In genomic region chr22:39496131-39496838, GRCh38 we compare ENCODE assay signal across 8 cellular contexts. TPM values are rescaled to one million over a fixed set of nuclear protein-coding genes. Genes with fewer than 3 reads are reported as not detected.
A peak's percentile ranks its signal among the peaks of the same experiment; 100 is the strongest.
DNase-seq lines count a peak whose midpoint lies in the region; ATAC-seq and TF ChIP-seq lines count a peak whose summit lies in the region.

No MANE protein-coding gene starts in this region.

- no peak overlapping the region for H3K4me3 ChIP-seq in WERI-Rb-1 (ENCODE audit: low read depth, low read length)

- no peaks in the 10 kb centered on the region for H3K9me3 ChIP-seq in WERI-Rb-1 (ENCODE audit: severe bottlenecking)

- no peaks in the 10 kb centered on the region for H3K27me3 ChIP-seq in WERI-Rb-1 (ENCODE audit: insufficient read depth, low read depth, severe bottlenecking)

- TF ChIP-seq CTCF in GM12873 (IDR thresholded peaks at IDR 0.05; ENCODE audit: insufficient read depth, low read depth, low read length, missing control alignments) (peak; percentile 82), WERI-Rb-1 (IDR thresholded peaks at IDR 0.05; ENCODE audit: low read depth, low read length) (peak; percentile 89)

- no peaks in the 10 kb centered on the region for H3K36me3 ChIP-seq in WERI-Rb-1

- peak overlapping the region; percentile 34 for H3K27ac ChIP-seq in WERI-Rb-1

- ATAC-seq in left lobe of liver (peak; percentile 84), GM21526 (IDR thresholded peaks at IDR 0.05; ENCODE audit: low FRiP score, unreplicated experiment) (no peak)

- DNase-seq in NCI-H1092 treated with DMSO at 0.1 percent for 48 hours (lab: John Stamatoyannopoulos, UW) (peak; percentile 74), WERI-Rb-1 (peak; percentile 86), left lobe of liver (ENCODE audit: low spot score) (peak; percentile 66), A172 (ENCODE audit: low spot score) (no peak)
- peak; percentile 33 for DNase-seq in central memory CD4-positive, alpha-beta T cell
- DNase-seq in stimulated activated CD4-positive, alpha-beta T cell treated with anti-CD3 and anti-CD28 coated beads, Interleukin-4, amount 100 ng/mL, for 1 hour: peak; percentile 69

RNA-seq across cellular contexts. Expression of gene MIEF1, which starts 5.8 kb away (rescaled TPM):
- total RNA-seq in left lobe of liver: 26.1 TPM
- 14.0 and 15.8 TPM in 2 replicates for total RNA-seq in A172 (2014; rRNA removed; shearing (Covaris generic))

RNA-seq across cellular contexts. Expression of gene ATF4, which starts 24.1 kb away (rescaled TPM):
- 134 TPM for total RNA-seq in left lobe of liver
- total RNA-seq in A172 (2014; rRNA removed; shearing (Covaris generic)): 90.9 and 114 TPM in 2 replicates

RNA-seq across cellular contexts. Expression of gene RPS19BP1, which starts 36.3 kb away (rescaled TPM):
- total RNA-seq in left lobe of liver: 50.1 TPM
- 81.4 and 87.3 TPM in 2 replicates for total RNA-seq in A172 (2014; rRNA removed; shearing (Covaris generic))

RNA-seq across cellular contexts. Expression of gene MGAT3, which starts 39.5 kb away (rescaled TPM):
- total RNA-seq in left lobe of liver: 0.13 TPM
- 1.3 and 3.1 TPM in 2 replicates for total RNA-seq in A172 (2014; rRNA removed; shearing (Covaris generic))
